Comparison of ENCODE assay signal across 35 cellular contexts in the genomic region with DNA sequence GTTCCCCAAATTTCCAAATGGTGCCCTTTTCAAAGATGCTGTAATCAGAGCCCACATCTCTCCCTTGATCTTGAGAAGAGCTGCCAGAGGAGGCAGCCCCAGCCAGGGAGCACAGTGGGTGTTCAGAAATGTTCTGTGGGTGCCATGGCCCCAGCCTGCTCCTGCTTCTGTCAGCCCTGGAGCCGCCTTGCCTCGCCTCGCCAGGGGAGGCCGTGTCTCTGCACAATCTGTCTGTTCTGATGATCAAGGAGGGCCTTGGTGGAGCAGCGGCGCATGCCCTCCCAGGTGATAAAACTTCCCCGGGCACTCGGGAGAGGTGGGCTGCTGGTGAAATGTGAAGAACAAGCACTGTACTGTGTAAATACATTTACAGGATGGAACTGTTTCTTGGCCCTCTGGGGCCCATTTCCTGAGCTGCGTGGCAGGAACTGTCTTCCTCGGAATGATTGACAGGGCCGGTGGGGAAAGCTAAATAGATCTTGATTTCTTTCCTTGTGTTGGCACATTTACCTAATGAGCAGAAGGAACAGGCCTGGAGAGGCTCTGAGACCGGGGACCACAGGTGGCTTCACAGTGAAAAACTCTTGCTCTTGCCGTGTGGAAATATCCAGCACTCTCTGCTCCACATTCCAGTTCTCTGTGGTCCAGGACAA.
"Had no signal": no experiment of that assay in that cellular context is flagged by ENCODE, and none has a peak within 500 bp of the region (broad histone marks: within the 10 kb centered on the region; RNA-seq: fewer than 3 reads in every experiment).

No MANE protein-coding gene starts in this region.

- H3K4me3 Mint-ChIP-seq: activated B cell treated with CpG ODN at 0.5 μM for 24 hours; activated CD4-positive, alpha-beta memory T cell treated with anti-CD3 and anti-CD28 coated beads for 36 hours; activated CD4-positive, alpha-beta T cell treated with anti-CD3 and anti-CD28 coated beads, Interleukin-2, amount 10 ng/mL, durations not matched to agents 24 days and 14 days; activated CD8-positive, alpha-beta T cell treated with anti-CD3 and anti-CD28 coated beads for 36 hours; activated naive CD4-positive, alpha-beta T cell treated with anti-CD3 and anti-CD28 coated beads for 36 hours; activated naive CD8-positive, alpha-beta T cell treated with anti-CD3 and anti-CD28 coated beads for 36 hours; activated T-cell treated with anti-CD3 and anti-CD28 coated beads, Interleukin-2, amount 50 U/mL, for 4 hours; activated T-cell treated with anti-CD3 and anti-CD28 coated beads, Interleukin-2, amount 50 U/mL, for 72 hours; activated T-helper 1 cell treated with anti-CD3 and anti-CD28 coated beads, Interleukin-12 subunit alpha, Interleukin-12 subunit beta, Interleukin-2, Interleukin-4 antibody, amounts not matched to agents 30 ng/mL and 10 ng/mL and 1 ng/mL, durations not matched to agents 14 hours and 24 hours and 36 hours; activated T-helper 17 cell treated with anti-CD3 and anti-CD28 coated beads, Interleukin-2, amount 50 U/mL, for 72 hours; T-helper 2 cell treated with Interferon-gamma antibody and Interleukin-4, amounts not matched to agents 5 μg/mL and 100 μg/mL, for 36 hours had no signal

- H3K27ac Mint-ChIP-seq: activated B cell treated with CpG ODN at 0.5 μM for 24 hours; activated CD4-positive, alpha-beta memory T cell treated with anti-CD3 and anti-CD28 coated beads for 36 hours; activated CD4-positive, alpha-beta T cell treated with anti-CD3 and anti-CD28 coated beads, Interleukin-2, amount 10 ng/mL, durations not matched to agents 24 days and 14 days; activated CD8-positive, alpha-beta T cell treated with anti-CD3 and anti-CD28 coated beads for 36 hours; activated naive CD4-positive, alpha-beta T cell treated with anti-CD3 and anti-CD28 coated beads for 36 hours; activated naive CD4-positive, alpha-beta T cell treated with anti-CD3 and anti-CD28 coated beads, Interleukin-2, amount 50 U/mL, for 72 hours; activated naive CD8-positive, alpha-beta T cell treated with anti-CD3 and anti-CD28 coated beads for 36 hours; activated T-cell treated with anti-CD3 and anti-CD28 coated beads, Interleukin-2, amount 50 U/mL, for 72 hours; activated T-helper 1 cell treated with anti-CD3 and anti-CD28 coated beads, Interleukin-12 subunit alpha, Interleukin-12 subunit beta, Interleukin-2, Interleukin-4 antibody, amounts not matched to agents 30 ng/mL and 10 ng/mL and 1 ng/mL, durations not matched to agents 14 hours and 24 hours and 36 hours; activated T-helper 17 cell treated with anti-CD3 and anti-CD28 coated beads, Interleukin-2, amount 50 U/mL, for 72 hours; T-helper 2 cell treated with Interferon-gamma antibody and Interleukin-4, amounts not matched to agents 5 μg/mL and 100 μg/mL, for 36 hours had no signal

- H3K9me3 Mint-ChIP-seq: activated B cell treated with CpG ODN at 0.5 μM for 24 hours; activated CD4-positive, alpha-beta memory T cell treated with anti-CD3 and anti-CD28 coated beads for 36 hours; activated CD4-positive, alpha-beta T cell treated with anti-CD3 and anti-CD28 coated beads, Interleukin-2, amount 10 ng/mL, durations not matched to agents 24 days and 14 days; activated CD8-positive, alpha-beta T cell treated with anti-CD3 and anti-CD28 coated beads for 36 hours; activated naive CD4-positive, alpha-beta T cell treated with anti-CD3 and anti-CD28 coated beads for 36 hours; activated naive CD4-positive, alpha-beta T cell treated with anti-CD3 and anti-CD28 coated beads, Interleukin-2, amount 50 U/mL, for 72 hours; activated naive CD8-positive, alpha-beta T cell treated with anti-CD3 and anti-CD28 coated beads for 36 hours; activated T-cell treated with anti-CD3 and anti-CD28 coated beads, Interleukin-2, amount 50 U/mL, for 4 hours; activated T-helper 1 cell treated with anti-CD3 and anti-CD28 coated beads, Interleukin-12 subunit alpha, Interleukin-12 subunit beta, Interleukin-2, Interleukin-4 antibody, amounts not matched to agents 30 ng/mL and 10 ng/mL and 1 ng/mL, durations not matched to agents 14 hours and 24 hours and 36 hours; activated T-helper 17 cell treated with anti-CD3 and anti-CD28 coated beads, Interleukin-2, amount 50 U/mL, for 72 hours; T-helper 2 cell treated with Interferon-gamma antibody and Interleukin-4, amounts not matched to agents 5 μg/mL and 100 μg/mL, for 36 hours had no signal

- H3K36me3 ChIP-seq: adrenal gland, brain microvascular endothelial cell, breast epithelium had no signal

- H3K4me1 ChIP-seq: adrenal gland, body of pancreas, breast epithelium had no signal

- H3K27ac ChIP-seq: adrenal gland, body of pancreas, brain microvascular endothelial cell, breast epithelium, VCaP had no signal

- H3K4me1 Mint-ChIP-seq: activated B cell treated with CpG ODN at 0.5 μM for 24 hours; activated CD4-positive, alpha-beta T cell treated with anti-CD3 and anti-CD28 coated beads, Interleukin-2, amount 10 ng/mL, durations not matched to agents 24 days and 14 days; activated naive CD8-positive, alpha-beta T cell treated with anti-CD3 and anti-CD28 coated beads for 36 hours; activated T-helper 17 cell treated with anti-CD3 and anti-CD28 coated beads, Interleukin-2, amount 50 U/mL, for 72 hours had no signal

- DNase-seq: activated B cell treated with CpG ODN at 0.5 μM for 24 hours; activated CD4-positive, alpha-beta memory T cell treated with anti-CD3 and anti-CD28 coated beads for 36 hours; activated CD4-positive, alpha-beta T cell treated with anti-CD3 and anti-CD28 coated beads for 4 hours; activated CD4-positive, alpha-beta T cell treated with anti-CD3 and anti-CD28 coated beads, Interleukin-2, amount 10 ng/mL, durations not matched to agents 24 days and 14 days; activated CD4-positive, alpha-beta T cell treated with anti-CD3 and anti-CD28 coated beads, Interleukin-2, amount 50 U/mL, for 1 hour; activated CD4-positive, alpha-beta T cell treated with anti-CD3 and anti-CD28 coated beads, Interleukin-2, amount 50 U/mL, for 4 hours; activated CD4-positive, CD25-positive, alpha-beta regulatory T cell treated with anti-CD3 and anti-CD28 coated beads, Interleukin-2, amount 50 U/mL, for 72 hours; activated CD8-positive, alpha-beta memory T cell treated with anti-CD3 and anti-CD28 coated beads, Interleukin-2, amount 50 U/mL, for 4 hours; activated CD8-positive, alpha-beta T cell treated with anti-CD3 and anti-CD28 coated beads for 36 hours; activated effector memory CD4-positive, alpha-beta T cell treated with anti-CD3 and anti-CD28 coated beads, Interleukin-2, amount 50 U/mL, for 16 hours; activated gamma-delta T cell treated with Interleukin-2 at 50 U/mL for 16 hours; activated naive CD4-positive, alpha-beta T cell; activated naive CD4-positive, alpha-beta T cell treated with anti-CD3 and anti-CD28 coated beads for 36 hours; activated naive CD4-positive, alpha-beta T cell treated with anti-CD3 and anti-CD28 coated beads, Interleukin-2, amount 50 U/mL, for 16 hours; activated naive CD8-positive, alpha-beta T cell treated with anti-CD3 and anti-CD28 coated beads for 36 hours; activated T-cell treated with anti-CD3 and anti-CD28 coated beads for 4 hours; activated T-cell treated with anti-CD3 and anti-CD28 coated beads, Interleukin-2, amount 50 U/mL, for 1 hour; activated T-cell treated with anti-CD3 and anti-CD28 coated beads, Interleukin-2, amount 50 U/mL, for 4 hours; activated T-cell treated with anti-CD3 and anti-CD28 coated beads, Interleukin-2, amount 50 U/mL, for 72 hours; adrenal gland; amniotic stem cell; aorta; body of pancreas; brain microvascular endothelial cell; central memory CD4-positive, alpha-beta T cell; T-helper 2 cell; T-helper 9 cell had no signal

- FAIRE-seq: astrocyte, TTC549 had no signal

- H3K27me3 ChIP-seq: adrenal gland, body of pancreas, brain microvascular endothelial cell had no signal

- H3K9me3 ChIP-seq: adrenal gland, body of pancreas had no signal

- H3K36me3 Mint-ChIP-seq: activated CD4-positive, alpha-beta memory T cell treated with anti-CD3 and anti-CD28 coated beads for 36 hours; activated naive CD4-positive, alpha-beta T cell treated with anti-CD3 and anti-CD28 coated beads, Interleukin-2, amount 50 U/mL, for 72 hours; activated naive CD8-positive, alpha-beta T cell treated with anti-CD3 and anti-CD28 coated beads for 36 hours had no signal

- ATAC-seq: activated CD8-positive, alpha-beta T cell treated with anti-CD3 and anti-CD28 coated beads for 36 hours; activated naive CD4-positive, alpha-beta T cell treated with anti-CD3 and anti-CD28 coated beads, Interleukin-2, amount 50 U/mL, for 72 hours; activated T-cell treated with anti-CD3 and anti-CD28 coated beads, Interleukin-2, amount 50 U/mL, for 4 hours; activated T-cell treated with anti-CD3 and anti-CD28 coated beads, Interleukin-2, amount 50 U/mL, for 72 hours; activated T-helper 17 cell treated with anti-CD3 and anti-CD28 coated beads, Interleukin-2, amount 50 U/mL, for 72 hours; body of pancreas had no signal

- H3K4me3 ChIP-seq: adrenal gland, body of pancreas, breast epithelium had no signal
